Comparison of ENCODE assay signal across 8 cellular contexts in the genomic region with DNA sequence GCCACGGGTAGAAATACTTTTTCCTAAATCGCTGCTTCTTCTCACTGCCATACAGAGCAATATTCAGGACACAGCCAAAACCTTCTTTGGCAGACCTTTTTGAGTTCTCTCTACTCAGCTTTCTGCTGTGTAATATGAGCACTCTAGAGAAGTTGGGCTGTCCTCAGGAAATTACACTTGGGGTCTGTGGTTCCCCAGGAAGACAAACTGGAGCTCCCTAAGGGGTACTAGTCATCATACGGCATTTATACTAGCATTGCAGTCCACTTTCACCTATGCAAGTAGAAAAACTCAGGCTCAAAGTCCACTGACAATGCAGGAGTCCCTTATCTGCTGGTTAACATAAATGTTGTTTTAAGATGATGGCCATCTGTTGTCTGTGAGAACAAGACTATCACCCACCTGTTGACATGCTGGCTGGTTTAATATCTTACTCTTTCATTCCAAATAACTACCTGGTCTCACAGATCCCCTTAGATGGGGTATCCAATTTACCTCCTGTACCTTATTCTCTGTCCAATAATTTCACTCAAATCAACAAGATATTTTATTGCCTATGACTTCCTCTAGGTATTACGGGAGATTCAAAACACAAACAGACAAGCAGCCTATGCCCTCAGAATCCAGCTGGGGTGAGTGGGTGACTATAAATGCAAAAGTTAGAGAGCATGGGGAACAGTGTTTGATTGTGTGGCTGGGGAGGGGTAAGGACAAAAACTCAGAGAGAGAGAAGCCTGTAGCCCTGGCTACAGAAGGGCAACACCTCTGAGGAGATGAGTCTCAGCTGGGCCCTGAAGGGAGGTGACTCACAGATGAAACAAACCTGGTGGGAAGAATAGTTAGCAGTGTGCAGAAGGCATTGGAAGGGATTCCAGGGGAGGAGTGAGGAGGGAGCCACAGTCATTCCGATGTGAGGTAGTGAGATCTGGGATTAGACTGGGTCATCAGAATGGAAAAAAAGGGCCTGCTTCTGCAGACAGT. TPM values are rescaled to one million over a fixed set of nuclear protein-coding genes. Genes with fewer than 3 reads are reported as not detected.
DNase-seq lines count a peak whose midpoint lies in the region; ATAC-seq, FAIRE-seq and TF ChIP-seq lines count a peak whose summit lies in the region.
"Had no signal": no experiment of that assay in that cellular context is flagged by ENCODE, and none has a peak within 500 bp of the region (broad histone marks: within the 10 kb centered on the region; RNA-seq: fewer than 3 reads in every experiment).

No MANE protein-coding gene starts in this region.

- H3K9ac ChIP-seq in GM12878 (ENCODE audit: control insufficient read depth, insufficient read depth, low read length) = no peak overlapping the region

- peak overlapping the region; percentile 51 for H2AFZ ChIP-seq in GM12878 (ENCODE audit: control insufficient read depth, low read depth, low read length)

- intact Hi-C loops in GM12878 (cut with micrococcal nuclease; ENCODE audit: unreplicated experiment) = no loop called here

- BruUV-seq in GM12878 (replicated peaks; lab: Mats Ljungman, UMichigan) = no TSS peak

- 30% methylated on average over 5 of the region's 5 CpGs for WGBS in GM12878 (ENCODE audit: insufficient coverage, insufficient replicate concordance, low lambda C conversion rate, missing lambda C conversion rate)

- RAD21 ChIA-PET in GM12878 (lab: Charles Lee; ENCODE audit: unreplicated experiment) = no interaction called here

- TF ChIP-seq CTCF in GM12878 (IDR thresholded peaks at IDR 0.05 in 2 of 3, conservative IDR thresholded peaks at IDR 0.05 in 1 of 3; ENCODE audit: control insufficient read depth in 2 of 3, extremely low read depth in 1 of 3, insufficient read depth in 1 of 3, low read depth in 3 of 3, low read length in 3 of 3) = no peak

- H3K4me3 ChIP-seq in GM12878 = no peak overlapping the region

- no peaks in the 10 kb centered on the region; the same call in 2 of the 3 replicates for H3K9me3 ChIP-seq in GM12878 (replicated peaks; ENCODE audit: control insufficient read depth, insufficient read depth, low read length)

- H3K9me3 Mint-ChIP-seq in natural killer cell treated with Interleukin-12 subunit alpha and Interleukin-12 subunit beta and Interleukin-15 and Interleukin-18, amount 100 ng/mL, for 72 hours = no peaks in the 10 kb centered on the region

- H3K27ac ChIP-seq in GM12878 (ENCODE audit: control insufficient read depth, insufficient read depth) = no peak overlapping the region
- H3K27ac ChIP-seq: VCaP had no signal

- DNase-seq in EH (ENCODE audit: low read depth) (peak; percentile 5), GM12878 (ENCODE audit: low read depth, low spot score) (no peak), RCC 7860 (ENCODE audit: low spot score) (no peak), Ammon's horn (ENCODE audit: low spot score) (no peak)
- peak; percentile 71 for DNase-seq in natural killer cell treated with Interleukin-12 subunit alpha and Interleukin-12 subunit beta and Interleukin-15 and Interleukin-18, amount 100 ng/mL, for 72 hours (ENCODE audit: low spot score)
- DNase-seq in stimulated activated CD4-positive, alpha-beta T cell treated with anti-CD3 and anti-CD28 coated beads, Interleukin-2, amount 100 ng/mL, for 48 hours = no peak

- ATAC-seq in HG02610 (IDR thresholded peaks at IDR 0.05; ENCODE audit: unreplicated experiment) (peak; percentile 54), GM12878 (no peak)
- ATAC-seq in natural killer cell treated with Interleukin-12 subunit alpha and Interleukin-12 subunit beta and Interleukin-15 and Interleukin-18, amount 100 ng/mL, for 72 hours = peak; percentile 77 to 85

- in situ Hi-C loops in GM12878 (cut with MboI) = no loop called here

- no peak for TF ChIP-seq RAD21 in GM12878 (IDR thresholded peaks at IDR 0.05; ENCODE audit: insufficient read depth, low read depth, low read length)

- CTCF ChIA-PET in GM12878 (lab: Yijun Ruan, JAX) = interaction anchor here (0.7 kb wide), 1 partner anchor 9 kb away, joined by 3 read pairs; no protein-coding TSS in a partner anchor

- POLR2A ChIA-PET in GM12878 (lab: Charles Lee) = no interaction called here

- no peak for FAIRE-seq in GM12878 (lab: Jason Lieb, UNC)
- no peak for FAIRE-seq in RCC 7860 (lab: Jason Lieb, UNC)

- no peaks in the 10 kb centered on the region for H3K36me3 ChIP-seq in GM12878 (ENCODE audit: control insufficient read depth in 2 of 2, insufficient read depth in 2 of 2, low read length in 1 of 2)

- no peaks in the 10 kb centered on the region for H4K20me1 ChIP-seq in GM12878 (ENCODE audit: control insufficient read depth, insufficient read depth)

- SMC1A ChIA-PET in GM12878 (lab: Charles Lee; ENCODE audit: uncharacterized antibody, unreplicated experiment) = no interaction called here

- H3K36me3 Mint-ChIP-seq in natural killer cell treated with Interleukin-12 subunit alpha and Interleukin-12 subunit beta and Interleukin-15 and Interleukin-18, amount 100 ng/mL, for 72 hours = peaks cover 7% of the 10 kb centered on the region

- no peak overlapping the region for H3K4me2 ChIP-seq in GM12878 (ENCODE audit: control insufficient read depth, insufficient read depth)

- no peak overlapping the region for H3K27ac Mint-ChIP-seq in natural killer cell treated with Interleukin-12 subunit alpha and Interleukin-12 subunit beta and Interleukin-15 and Interleukin-18, amount 100 ng/mL, for 72 hours

- H3K27me3 ChIP-seq in GM12878 (replicated peaks in 1 of 2; ENCODE audit: control insufficient read depth in 2 of 2, insufficient read depth in 2 of 2, low read length in 1 of 2) = no peaks in the 10 kb centered on the region; a peak in 2 of 4 replicates

- no peaks in the 10 kb centered on the region for H3K27me3 Mint-ChIP-seq in natural killer cell treated with Interleukin-12 subunit alpha and Interleukin-12 subunit beta and Interleukin-15 and Interleukin-18, amount 100 ng/mL, for 72 hours

- TF ChIP-seq POLR2A in GM12878 (IDR thresholded peaks at IDR 0.05; ENCODE audit: low read depth, low read length) = no peak

- TF ChIP-seq EP300 in GM12878 (IDR thresholded peaks at IDR 0.05; ENCODE audit: borderline replicate concordance in 1 of 2, control insufficient read depth in 1 of 2, low read depth in 2 of 2, low read length in 2 of 2) = no peak

- H3K4me1 ChIP-seq in GM12878 (ENCODE audit: control insufficient read depth, insufficient read depth, low read length) = peaks cover 4% of the 10 kb centered on the region; the same call in 1 of the 2 replicates

- H3K79me2 ChIP-seq in GM12878 (ENCODE audit: control insufficient read depth, insufficient read depth, low read length) = no peaks in the 10 kb centered on the region

- peaks cover 34 to 37% of the 10 kb centered on the region in 2 donors for H3K4me1 Mint-ChIP-seq in natural killer cell treated with Interleukin-12 subunit alpha and Interleukin-12 subunit beta and Interleukin-15 and Interleukin-18, amount 100 ng/mL, for 72 hours (ENCODE audit: low read depth in 2 of 2)

- H3K4me3 Mint-ChIP-seq in natural killer cell treated with Interleukin-12 subunit alpha and Interleukin-12 subunit beta and Interleukin-15 and Interleukin-18, amount 100 ng/mL, for 72 hours = no peak overlapping the region

TF ChIP-seq in GM12878, 131 proteins besides CTCF, POLR2A, EP300 and RAD21:
- TF ChIP-seq RB1 (IDR thresholded peaks at IDR 0.05; ENCODE audit: borderline replicate concordance) (no peak), RUNX3 (IDR thresholded peaks at IDR 0.05; ENCODE audit: low read length) (peak; percentile 17; the same call in 1 of the 2 replicates), ATF7 (IDR thresholded peaks at IDR 0.05; ENCODE audit: low read depth) (no peak)
TF ChIP-seq in GM12878: peak in this region for 1.

RNA-seq across cellular contexts. Expression of a gene that starts 10.2 kb away (rescaled TPM):
- 224 and 231 TPM in 2 replicates for total RNA-seq in GM12878 (2013; cell fraction: nucleolus; rRNA removed)
- total RNA-seq in GM12878 (2014; rRNA removed) (44.9 and 48.3 TPM in 2 replicates), GM12878 (2014; rRNA removed; fragmentation: Illumina TruSeq; extraction: Trizol) (49.5 and 55.2 TPM in 2 replicates), GM12878 (2021) (90.6 and 100 TPM in 2 replicates)
- polyA plus RNA-seq in GM12878 (2011; ENCODE audit: low read depth) = 28.4 TPM
- polyA plus RNA-seq in GM12878 (2011; rRNA removed) (34.4 and 43.4 TPM in 2 replicates), GM12878 (2014; fragmentation: Illumina TruSeq; extraction: Trizol) (53.5 and 62.9 TPM in 2 replicates), GM12878 (2014; fragmentation: Nextera tagmentation; extraction: Ambion mirVana) (10 to 100 TPM; 35.4 to 35.6 TPM), GM12878 (2014; rRNA removed) (40.9 and 43.5 TPM in 2 replicates), GM12878 (2016; fragmentation: Nextera tagmentation; extraction: Ambion mirVana) (10 to 100 TPM; 43.9 to 45.6 TPM)
- polyA plus RNA-seq in GM12878 (2011; cell fraction: cytosol; rRNA removed) = 37.0 and 41.1 TPM in 2 replicates
- polyA plus RNA-seq in GM12878 (2011; cell fraction: nucleus; rRNA removed) = 47.0 and 53.7 TPM in 2 replicates
- polyA plus RNA-seq in GM12878 (2012) = 34.0 and 37.3 TPM in 2 replicates
- polyA minus RNA-seq in GM12878 (2011; rRNA and poly(A)+ RNA removed) = 101 and 114 TPM in 2 replicates
- 30.9 and 33.6 TPM in 2 replicates for polyA minus RNA-seq in GM12878 (2011; cell fraction: cytosol; rRNA and poly(A)+ RNA removed)
- polyA minus RNA-seq in GM12878 (2011; cell fraction: nucleus; rRNA and poly(A)+ RNA removed) = 74.4 and 115 TPM in 2 replicates
- total RNA-seq in natural killer cell treated with Interleukin-12 subunit alpha and Interleukin-12 subunit beta and Interleukin-15 and Interleukin-18, amount 100 ng/mL, for 72 hours = 100 to 1,000 TPM; 143 to 174 TPM

RNA-seq across cellular contexts. Expression of a gene that starts 46.0 kb away (rescaled TPM):
- total RNA-seq in GM12878 (2013; cell fraction: nucleolus; rRNA removed) = 166 and 180 TPM in 2 replicates
- total RNA-seq in GM12878 (2014; rRNA removed) (48.0 and 50.5 TPM in 2 replicates), GM12878 (2014; rRNA removed; fragmentation: Illumina TruSeq; extraction: Trizol) (104 and 108 TPM in 2 replicates), GM12878 (2021) (52.2 and 55.5 TPM in 2 replicates)
- polyA plus RNA-seq in GM12878 (2011; ENCODE audit: low read depth) = 24.5 TPM
- polyA plus RNA-seq in GM12878 (2011; rRNA removed) (51.3 and 69.0 TPM in 2 replicates), GM12878 (2014; fragmentation: Illumina TruSeq; extraction: Trizol) (84.8 and 110 TPM in 2 replicates), GM12878 (2014; fragmentation: Nextera tagmentation; extraction: Ambion mirVana) (100 to 1,000 TPM; 154 to 179 TPM), GM12878 (2014; rRNA removed) (50.7 and 61.5 TPM in 2 replicates), GM12878 (2016; fragmentation: Nextera tagmentation; extraction: Ambion mirVana) (100 to 1,000 TPM; 134 to 136 TPM)
- polyA plus RNA-seq in GM12878 (2011; cell fraction: cytosol; rRNA removed) = 15.0 and 15.6 TPM in 2 replicates
- polyA plus RNA-seq in GM12878 (2011; cell fraction: nucleus; rRNA removed) = 48.5 and 49.3 TPM in 2 replicates
- polyA plus RNA-seq in GM12878 (2012) = 34.5 and 37.1 TPM in 2 replicates
- 25.8 and 32.9 TPM in 2 replicates for polyA minus RNA-seq in GM12878 (2011; rRNA and poly(A)+ RNA removed)
- polyA minus RNA-seq in GM12878 (2011; cell fraction: cytosol; rRNA and poly(A)+ RNA removed) = 3.9 and 9.1 TPM in 2 replicates
- polyA minus RNA-seq in GM12878 (2011; cell fraction: nucleus; rRNA and poly(A)+ RNA removed) = 51.5 and 87.0 TPM in 2 replicates
- total RNA-seq in natural killer cell treated with Interleukin-12 subunit alpha and Interleukin-12 subunit beta and Interleukin-15 and Interleukin-18, amount 100 ng/mL, for 72 hours = 10 to 100 TPM; 33.4 to 56.6 TPM

Comparison
In these comparisons a context has a peak if more than half of its experiments do, and no peak if none do; other contexts are left out.
1. DNase-seq: peak in EH (single experiment) and natural killer cell treated with Interleukin-12 subunit alpha and Interleukin-12 subunit beta and Interleukin-15 and Interleukin-18, amount 100 ng/mL, for 72 hours (single experiment); none in GM12878 (single experiment), stimulated activated CD4-positive, alpha-beta T cell treated with anti-CD3 and anti-CD28 coated beads, Interleukin-2, amount 100 ng/mL, for 48 hours (0 of 2), RCC 7860 (single experiment) and Ammon's horn (single experiment).